In the genomic region with DNA sequence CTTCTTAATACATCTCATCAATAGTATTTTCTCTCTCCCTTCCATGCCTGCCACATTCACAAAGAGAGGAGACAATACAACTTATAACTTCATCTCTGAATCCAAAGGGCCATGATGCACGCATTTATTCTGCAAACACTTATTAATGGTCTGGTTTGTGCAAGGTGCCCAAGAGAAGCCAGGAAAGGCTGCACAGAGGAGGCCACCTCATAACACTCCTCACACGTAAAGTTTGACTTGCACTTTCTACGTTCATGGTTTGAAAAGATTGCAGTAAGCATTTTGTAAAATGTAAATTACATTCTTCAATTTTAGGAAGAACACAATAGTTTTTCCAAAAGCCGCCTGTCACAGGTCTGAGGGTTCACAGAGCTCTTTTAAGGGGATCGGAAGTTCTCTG, we compare ENCODE assay signal across 1 cellular context.
TF ChIP-seq lines count a peak whose summit lies in the region.

No MANE protein-coding gene starts in this region.

TF ChIP-seq in H1, 55 proteins besides CTCF, POLR2A, EP300 and RAD21:
- TF ChIP-seq TEAD4 (IDR thresholded peaks at IDR 0.05; ENCODE audit: low read depth, low read length): no peak
- TF ChIP-seq BACH1 (IDR thresholded peaks at IDR 0.05; ENCODE audit: low read length): no peak
- TF ChIP-seq JUND (IDR thresholded peaks at IDR 0.05; ENCODE audit: low read length): no peak
- TF ChIP-seq SP4 (IDR thresholded peaks at IDR 0.05; ENCODE audit: low read length): no peak
